Comparison of ENCODE assay signal across 10 cellular contexts in genomic region chr4:13988347-13989265, GRCh38.
DNase-seq lines count a peak whose midpoint lies in the region; ATAC-seq and TF ChIP-seq lines count a peak whose summit lies in the region.
"Had no signal": no experiment of that assay in that cellular context is flagged by ENCODE, and none has a peak within 500 bp of the region (broad histone marks: within the 10 kb centered on the region; RNA-seq: fewer than 3 reads in every experiment).

No MANE protein-coding gene starts in this region.

- H3K4me2 ChIP-seq in PC-3 (ENCODE audit: low read length) = no peak overlapping the region

- 0 out of 2 replicates have a peak overlapping the region, but pooled peaks have one; percentile 22 for H2AFZ ChIP-seq in PC-3 (ENCODE audit: low read length)

- H3K27ac Mint-ChIP-seq in Caco-2 (ENCODE audit: unreplicated experiment) = no peak overlapping the region
- H3K27ac Mint-ChIP-seq in activated T-helper 17 cell treated with anti-CD3 and anti-CD28 coated beads, Interleukin-2, amount 50 U/mL, for 72 hours = no peak overlapping the region

- WGBS in esophagus muscularis mucosa = 68% methylated on average over 10 of the region's 10 CpGs

- DNase-seq in AG08395 (ENCODE audit: low spot score) (peak; percentile 70), PC-3 (peak; percentile 9), esophagus muscularis mucosa (ENCODE audit: extremely low spot score) (peak; percentile 92), myocyte (ENCODE audit: low read depth) (peak; percentile 99), Caco-2 (no peak)
- DNase-seq: effector CD4-positive, alpha-beta T cell; RPMI8226 had no signal

- POLR2A ChIA-PET in PC-3 (lab: Charles Lee; ENCODE audit: unreplicated experiment) (no interaction called here), Caco-2 (lab: Charles Lee) (no interaction called here)

- no peaks in the 10 kb centered on the region for H3K36me3 ChIP-seq in PC-3 (ENCODE audit: low read depth, low read length)
- no peaks in the 10 kb centered on the region for H3K36me3 ChIP-seq in esophagus muscularis mucosa
- H3K36me3 ChIP-seq in Caco-2 (ENCODE audit: control insufficient read depth, insufficient read depth, low read length) = no peaks in the 10 kb centered on the region

- intact Hi-C loops in PC-3 (cut with micrococcal nuclease) (no loop called here), esophagus muscularis mucosa (cut with DNase I) (no loop called here), Caco-2 (cut with micrococcal nuclease; ENCODE audit: unreplicated experiment) (no loop called here)

- H3K4me1 ChIP-seq in PC-3 (ENCODE audit: insufficient read depth, low read length) (no peaks in the 10 kb centered on the region), esophagus muscularis mucosa (peaks cover 3 to 20% (median 8%) of the 10 kb centered on the region in 4 donors), Caco-2 (peaks cover 15% of the 10 kb centered on the region)

- H3K9ac ChIP-seq in PC-3 (ENCODE audit: low read length) = no peak overlapping the region

- no peak for TF ChIP-seq POLR2A in esophagus muscularis mucosa (IDR thresholded peaks at IDR 0.05; ENCODE audit: low read depth)

- H3K4me3 Mint-ChIP-seq in Caco-2 (ENCODE audit: unreplicated experiment) = no peak overlapping the region
- no peak overlapping the region for H3K4me3 Mint-ChIP-seq in activated T-helper 17 cell treated with anti-CD3 and anti-CD28 coated beads, Interleukin-2, amount 50 U/mL, for 72 hours

- H3K9me3 ChIP-seq in PC-3 (ENCODE audit: low read length) (no peaks in the 10 kb centered on the region), esophagus muscularis mucosa (no peaks in the 10 kb centered on the region), Caco-2 (no peaks in the 10 kb centered on the region)

- CTCF ChIA-PET in PC-3 (lab: Charles Lee) (no interaction called here), Caco-2 (lab: Charles Lee) (no interaction called here)

- no peaks in the 10 kb centered on the region for H3F3A ChIP-seq in PC-3 (ENCODE audit: low read length, unreplicated experiment)

- no peaks in the 10 kb centered on the region for H3K9me2 ChIP-seq in PC-3 (replicated peaks; ENCODE audit: low read length)

- no peaks in the 10 kb centered on the region for H3K36me3 Mint-ChIP-seq in Caco-2 (ENCODE audit: insufficient read depth, unreplicated experiment)
- no peaks in the 10 kb centered on the region for H3K36me3 Mint-ChIP-seq in activated T-helper 17 cell treated with anti-CD3 and anti-CD28 coated beads, Interleukin-2, amount 50 U/mL, for 72 hours (ENCODE audit: low read depth)

- H3K27me3 ChIP-seq in PC-3 (ENCODE audit: low read length) (no peaks in the 10 kb centered on the region), esophagus muscularis mucosa (no peaks in the 10 kb centered on the region), Caco-2 (replicated peaks; ENCODE audit: control insufficient read depth, insufficient read depth, low read length) (no peaks in the 10 kb centered on the region)

- no peak for TF ChIP-seq EP300 in esophagus muscularis mucosa (IDR thresholded peaks at IDR 0.05)

- H3K4me3 ChIP-seq in PC-3 (ENCODE audit: low read length) (no peak overlapping the region), esophagus muscularis mucosa (no peak overlapping the region), Caco-2 (ENCODE audit: low read depth, low read length) (no peak overlapping the region)

- no peaks in the 10 kb centered on the region for H3K4me1 Mint-ChIP-seq in Caco-2 (ENCODE audit: low read depth, unreplicated experiment)
- no peaks in the 10 kb centered on the region for H3K4me1 Mint-ChIP-seq in activated T-helper 17 cell treated with anti-CD3 and anti-CD28 coated beads, Interleukin-2, amount 50 U/mL, for 72 hours

- no peak for TF ChIP-seq CTCF in PC-3 (conservative IDR thresholded peaks at IDR 0.05; ENCODE audit: low read depth, low read length)
- no peak for TF ChIP-seq CTCF in esophagus muscularis mucosa (IDR thresholded peaks at IDR 0.05)
- no peak for TF ChIP-seq CTCF in Caco-2 (IDR thresholded peaks at IDR 0.05; ENCODE audit: insufficient read depth in 1 of 2, low read depth in 1 of 2, low read length in 1 of 2, severe bottlenecking in 1 of 2, unreplicated experiment in 1 of 2)

- H4K20me1 ChIP-seq in PC-3 (ENCODE audit: low read length) = no peaks in the 10 kb centered on the region

- no peak overlapping the region for H3K27ac ChIP-seq in PC-3 (ENCODE audit: low read length)
- H3K27ac ChIP-seq in esophagus muscularis mucosa (replicated peaks in 1 of 4) = peak overlapping the region in 2 of 4 donors; percentile 17 to 23

- H3K27me3 Mint-ChIP-seq in Caco-2 (ENCODE audit: insufficient read depth, unreplicated experiment) = no peaks in the 10 kb centered on the region
- no peaks in the 10 kb centered on the region for H3K27me3 Mint-ChIP-seq in activated T-helper 17 cell treated with anti-CD3 and anti-CD28 coated beads, Interleukin-2, amount 50 U/mL, for 72 hours

- H3K9me3 Mint-ChIP-seq in Caco-2 (ENCODE audit: unreplicated experiment) = peaks cover 16% of the 10 kb centered on the region
- no peaks in the 10 kb centered on the region for H3K9me3 Mint-ChIP-seq in activated T-helper 17 cell treated with anti-CD3 and anti-CD28 coated beads, Interleukin-2, amount 50 U/mL, for 72 hours

- H3K79me2 ChIP-seq in PC-3 (ENCODE audit: low read length) = no peaks in the 10 kb centered on the region

- no peak for ATAC-seq in PC-3
- ATAC-seq in GM18909 (IDR thresholded peaks at IDR 0.05; ENCODE audit: poor library complexity, unreplicated experiment) = no peak
- ATAC-seq in GM21360 (IDR thresholded peaks at IDR 0.05; ENCODE audit: unreplicated experiment) = no peak
- ATAC-seq in activated T-helper 17 cell treated with anti-CD3 and anti-CD28 coated beads, Interleukin-2, amount 50 U/mL, for 72 hours (replicated peaks) = no peak

- no TSS peak for BruUV-seq in PC-3 (replicated peaks; lab: Mats Ljungman, UMichigan)
- BruUV-seq in Caco-2 (replicated peaks; lab: Mats Ljungman, UMichigan) = no TSS peak

Comparison
In these comparisons a context has a peak if more than half of its experiments do, and no peak if none do; other contexts are left out.
1. DNase-seq: peak in AG08395 (single experiment), PC-3 (single experiment), esophagus muscularis mucosa (single experiment) and myocyte (single experiment); none in Caco-2 (0 of 2).